In genomic region chr12:7642876-7643309, GRCh38 we compare ENCODE assay signal across 1 cellular context.
TF ChIP-seq lines count a peak whose summit lies in the region.

No MANE protein-coding gene starts in this region.

TF ChIP-seq in HepG2, 621 proteins besides CTCF, POLR2A, EP300 and RAD21 (continued from another document):
- TF ChIP-seq HDAC1 (CRISPR knock-in tag; IDR thresholded peaks at IDR 0.05): 0 out of 2 replicates have a peak, but pooled peaks have one; percentile 15
- TF ChIP-seq HDAC2 (CRISPR knock-in tag; IDR thresholded peaks at IDR 0.05): peak; percentile 32; the same call in 1 of the 2 replicates
- TF ChIP-seq KDM2A (CRISPR knock-in tag; IDR thresholded peaks at IDR 0.05; ENCODE audit: borderline replicate concordance, low read depth): no peak
- no peak for TF ChIP-seq THYN1 (CRISPR knock-in tag; IDR thresholded peaks at IDR 0.05; ENCODE audit: borderline replicate concordance, low read depth)
TF ChIP-seq in HepG2: peak in this region for 9.
